2 cellular contexts compared by ENCODE assay signal in genomic region chr1:16755932-16756331, GRCh38. TPM values are rescaled to one million over a fixed set of nuclear protein-coding genes. Genes with fewer than 3 reads are reported as not detected.
"Had no signal": no experiment of that assay in that cellular context is flagged by ENCODE, and none has a peak within 500 bp of the region (broad histone marks: within the 10 kb centered on the region; RNA-seq: fewer than 3 reads in every experiment).

No MANE protein-coding gene starts in this region.

RNA-seq across cellular contexts. Expression of gene RNU1-4, which starts 15.6 kb away (rescaled TPM):
- total RNA-seq: osteoblast, right atrium auricular region had no signal
